In the genomic region with DNA sequence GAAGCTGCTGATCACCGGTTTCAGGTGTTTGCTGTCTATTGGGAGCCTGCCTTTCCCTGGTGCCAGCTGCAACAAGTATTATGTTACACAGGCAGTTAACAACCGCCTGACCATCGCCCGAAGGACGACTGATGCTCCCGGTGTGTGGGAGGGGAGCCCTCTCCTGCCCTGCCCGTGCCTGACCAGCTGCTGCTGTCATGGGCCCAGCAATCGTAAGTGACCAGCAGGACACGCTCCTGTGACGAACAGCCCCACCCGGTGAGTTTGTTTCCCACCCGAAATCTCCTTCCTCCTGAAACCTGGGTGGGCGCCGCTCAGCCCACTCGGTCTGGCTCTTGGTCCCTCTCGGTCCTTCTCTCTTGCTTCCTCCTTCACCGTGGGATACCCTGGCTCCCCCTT, we compare ENCODE assay signal across 22 cellular contexts. TPM values are rescaled to one million over a fixed set of nuclear protein-coding genes. Genes with fewer than 3 reads are reported as not detected.
A peak's percentile ranks its signal among the peaks of the same experiment; 100 is the strongest.
DNase-seq lines count a peak whose midpoint lies in the region; ATAC-seq and TF ChIP-seq lines count a peak whose summit lies in the region.
"Had no signal": no experiment of that assay in that cellular context is flagged by ENCODE, and none has a peak within 500 bp of the region (broad histone marks: within the 10 kb centered on the region; RNA-seq: fewer than 3 reads in every experiment).

No MANE protein-coding gene starts in this region.

- intact Hi-C loops in naive thymus-derived CD4-positive, alpha-beta T cell (cut with micrococcal nuclease), result no loop called here

- CTCF ChIA-PET in naive thymus-derived CD4-positive, alpha-beta T cell (lab: Charles Lee), result no interaction called here

- peaks cover 1 to 13% of the 10 kb centered on the region in 2 donors for H3K4me1 Mint-ChIP-seq in stimulated activated naive B cell treated with anti-CD40 and anti-IgM and Interleukin-4, amounts not matched to agents 10 μg/mL and 1 μg/mL and 100 μg/mL, for 72 hours
- peaks cover 0 to 12% (median 3%) of the 10 kb centered on the region in 7 donors for H3K4me1 Mint-ChIP-seq in naive thymus-derived CD4-positive, alpha-beta T cell

- H3K27ac ChIP-seq in foreskin keratinocyte, result no peak overlapping the region
- H3K27ac ChIP-seq in naive thymus-derived CD4-positive, alpha-beta T cell (ENCODE audit: low read depth, low read length), result no peak overlapping the region
- H3K27ac ChIP-seq: GM23248, neural progenitor cell had no signal

- H3K4me1 ChIP-seq in foreskin keratinocyte, result peaks cover 1% of the 10 kb centered on the region
- no peaks in the 10 kb centered on the region for H3K4me1 ChIP-seq in naive thymus-derived CD4-positive, alpha-beta T cell (ENCODE audit: control insufficient read depth in 2 of 2, insufficient read depth in 2 of 2, low read length in 2 of 2)
- H3K4me1 ChIP-seq: BE2C had no signal

- ATAC-seq in foreskin keratinocyte (peak; percentile 8), HG03571 (IDR thresholded peaks at IDR 0.05; ENCODE audit: unreplicated experiment) (no peak)
- ATAC-seq in stimulated activated naive B cell treated with anti-CD40 and anti-IgM and Interleukin-4, amounts not matched to agents 10 μg/mL and 1 μg/mL and 100 μg/mL, for 72 hours (replicated peaks), result no peak
- ATAC-seq in naive thymus-derived CD4-positive, alpha-beta T cell, result no peak

- POLR2A ChIA-PET in naive thymus-derived CD4-positive, alpha-beta T cell (lab: Charles Lee), result no interaction called here

- no peaks in the 10 kb centered on the region for H3K9me3 Mint-ChIP-seq in stimulated activated naive B cell treated with anti-CD40 and anti-IgM and Interleukin-4, amounts not matched to agents 10 μg/mL and 1 μg/mL and 100 μg/mL, for 72 hours
- peaks cover 0 to 2% (median 0%) of the 10 kb centered on the region in 11 donors for H3K9me3 Mint-ChIP-seq in naive thymus-derived CD4-positive, alpha-beta T cell
- H3K9me3 Mint-ChIP-seq: activated T-helper 1 cell treated with anti-CD3 and anti-CD28 coated beads, Interleukin-12 subunit alpha, Interleukin-12 subunit beta, Interleukin-2, Interleukin-4 antibody, amounts not matched to agents 30 ng/mL and 10 ng/mL and 1 ng/mL, durations not matched to agents 14 hours and 24 hours and 36 hours; dendritic cell treated with granulocyte-macrophage colony-stimulating factor and Interleukin-4, amounts not matched to agents 40 ng/mL and 50 ng/mL, for 4 days; neural progenitor cell had no signal

- no peak overlapping the region for H3K4me3 Mint-ChIP-seq in stimulated activated naive B cell treated with anti-CD40 and anti-IgM and Interleukin-4, amounts not matched to agents 10 μg/mL and 1 μg/mL and 100 μg/mL, for 72 hours
- H3K4me3 Mint-ChIP-seq in naive thymus-derived CD4-positive, alpha-beta T cell, result no peak overlapping the region
- H3K4me3 Mint-ChIP-seq: activated T-helper 1 cell treated with anti-CD3 and anti-CD28 coated beads, Interleukin-12 subunit alpha, Interleukin-12 subunit beta, Interleukin-2, Interleukin-4 antibody, amounts not matched to agents 30 ng/mL and 10 ng/mL and 1 ng/mL, durations not matched to agents 14 hours and 24 hours and 36 hours; dendritic cell treated with granulocyte-macrophage colony-stimulating factor and Interleukin-4, amounts not matched to agents 40 ng/mL and 50 ng/mL, for 4 days; neural progenitor cell had no signal

- peaks cover 52 to 60% of the 10 kb centered on the region in 2 donors for H3K27me3 Mint-ChIP-seq in stimulated activated naive B cell treated with anti-CD40 and anti-IgM and Interleukin-4, amounts not matched to agents 10 μg/mL and 1 μg/mL and 100 μg/mL, for 72 hours
- H3K27me3 Mint-ChIP-seq in naive thymus-derived CD4-positive, alpha-beta T cell, result peaks cover 30 to 53% (median 34%) of the 10 kb centered on the region in 5 donors

- H3K4me3 ChIP-seq in naive thymus-derived CD4-positive, alpha-beta T cell (ENCODE audit: low read length), result no peak overlapping the region
- H3K4me3 ChIP-seq: GM23248, neural progenitor cell had no signal

- no peaks in the 10 kb centered on the region for H3K9me3 ChIP-seq in naive thymus-derived CD4-positive, alpha-beta T cell (ENCODE audit: control insufficient read depth in 2 of 3, low read length in 3 of 3)
- H3K9me3 ChIP-seq: BE2C had no signal

- peaks cover 0 to 1% of the 10 kb centered on the region in 2 donors for H3K36me3 Mint-ChIP-seq in stimulated activated naive B cell treated with anti-CD40 and anti-IgM and Interleukin-4, amounts not matched to agents 10 μg/mL and 1 μg/mL and 100 μg/mL, for 72 hours
- H3K36me3 Mint-ChIP-seq in naive thymus-derived CD4-positive, alpha-beta T cell, result no peaks in the 10 kb centered on the region
- H3K36me3 Mint-ChIP-seq: neural progenitor cell had no signal

- no peak for TF ChIP-seq CTCF in foreskin keratinocyte (conservative IDR thresholded peaks at IDR 0.05)

- H3K36me3 ChIP-seq in naive thymus-derived CD4-positive, alpha-beta T cell (ENCODE audit: control insufficient read depth in 2 of 3, insufficient read depth in 3 of 3, low read length in 3 of 3), result no peaks in the 10 kb centered on the region
- H3K36me3 ChIP-seq: BE2C, neural progenitor cell had no signal

- H3K27ac Mint-ChIP-seq in stimulated activated naive B cell treated with anti-CD40 and anti-IgM and Interleukin-4, amounts not matched to agents 10 μg/mL and 1 μg/mL and 100 μg/mL, for 72 hours, result peak overlapping the region; percentile 65
- no peak overlapping the region for H3K27ac Mint-ChIP-seq in naive thymus-derived CD4-positive, alpha-beta T cell
- H3K27ac Mint-ChIP-seq: activated T-helper 1 cell treated with anti-CD3 and anti-CD28 coated beads, Interleukin-12 subunit alpha, Interleukin-12 subunit beta, Interleukin-2, Interleukin-4 antibody, amounts not matched to agents 30 ng/mL and 10 ng/mL and 1 ng/mL, durations not matched to agents 14 hours and 24 hours and 36 hours; dendritic cell treated with granulocyte-macrophage colony-stimulating factor and Interleukin-4, amounts not matched to agents 40 ng/mL and 50 ng/mL, for 4 days; neural progenitor cell had no signal

- DNase-seq in NCI-H2029 (lab: John Stamatoyannopoulos, UW), result peak; percentile 74
- no peak for DNase-seq in NCI-H2029 treated with DMSO at 0.1 percent for 48 hours (lab: John Stamatoyannopoulos, UW)
- peak; percentile 65 for DNase-seq in NCI-H345 (lab: John Stamatoyannopoulos, UW)
- no peak for DNase-seq in foreskin keratinocyte
- DNase-seq in stimulated activated naive B cell treated with anti-CD40 and anti-IgM and Interleukin-4, amounts not matched to agents 10 μg/mL and 1 μg/mL and 100 μg/mL, for 72 hours, result no peak
- no peak for DNase-seq in naive thymus-derived CD4-positive, alpha-beta T cell
- no peak for DNase-seq in GM19240 (ENCODE audit: insufficient read length, low spot score)
- DNase-seq: 8988T; BE2C; GM23248; hippocampal formation; islet precursor cell; mesenchymal stem cell; Right ventricle myocardium superior; stimulated activated CD4-positive, alpha-beta T cell treated with anti-CD3 and anti-CD28 coated beads, Interleukin-12 subunit alpha, Interleukin-12 subunit beta, amount 100 ng/mL, for 4 hours had no signal

- peaks cover 62% of the 10 kb centered on the region for H3K27me3 ChIP-seq in foreskin keratinocyte
- no peaks in the 10 kb centered on the region for H3K27me3 ChIP-seq in naive thymus-derived CD4-positive, alpha-beta T cell (ENCODE audit: control insufficient read depth in 2 of 2, insufficient read depth in 2 of 2, low read length in 2 of 2)

RNA-seq across cellular contexts. Expression of a gene that starts 17.9 kb away (rescaled TPM):
- total RNA-seq in foreskin keratinocyte, result 76.7 and 101 TPM in 2 replicates
- polyA plus RNA-seq in foreskin keratinocyte, result 155 and 172 TPM in 2 replicates
- 100 to 1,000 TPM; 159 to 277 (median 203) TPM for total RNA-seq in naive thymus-derived CD4-positive, alpha-beta T cell
- polyA plus RNA-seq in naive thymus-derived CD4-positive, alpha-beta T cell, result 10 to 100 TPM; 67.2 to 78.9 TPM

RNA-seq across cellular contexts. Expression of a gene that starts 35.7 kb away (rescaled TPM):
- total RNA-seq in foreskin keratinocyte, result not detected in 2 replicates
- polyA plus RNA-seq in foreskin keratinocyte, result not detected in 2 replicates
- total RNA-seq in naive thymus-derived CD4-positive, alpha-beta T cell, result not detected
- not detected for polyA plus RNA-seq in naive thymus-derived CD4-positive, alpha-beta T cell
- total RNA-seq: activated CD8-positive, alpha-beta memory T cell treated with anti-CD3 and anti-CD28 coated beads for 36 hours; activated T-helper 1 cell treated with anti-CD3 and anti-CD28 coated beads, Interleukin-12 subunit alpha, Interleukin-12 subunit beta, Interleukin-2, Interleukin-4 antibody, amounts not matched to agents 30 ng/mL and 10 ng/mL and 1 ng/mL, durations not matched to agents 14 hours and 24 hours and 36 hours; endothelial cell of umbilical vein; GM23248; M059J had no signal
- polyA plus RNA-seq: endothelial cell of umbilical vein, GM23248 had no signal

RNA-seq across cellular contexts. Expression of a gene that starts 41.9 kb away (rescaled TPM):
- 0.07 and 0.27 TPM in 2 replicates for total RNA-seq in foreskin keratinocyte
- 0.04 and 0.08 TPM in 2 replicates for polyA plus RNA-seq in foreskin keratinocyte
- total RNA-seq in naive thymus-derived CD4-positive, alpha-beta T cell, result 1 to 10 TPM in 3 of 5 experiments, under 1 TPM in 2; 0.49 to 7.5 (median 1.1) TPM
- 1 to 10 TPM in 1 of 2 donors, under 1 TPM in 1; 0.20 to 1.3 TPM for polyA plus RNA-seq in naive thymus-derived CD4-positive, alpha-beta T cell

RNA-seq across cellular contexts. Expression of a gene that starts 51.1 kb away (rescaled TPM):
- not detected in 2 replicates for total RNA-seq in foreskin keratinocyte
- polyA plus RNA-seq in foreskin keratinocyte, result not detected in 2 replicates
- total RNA-seq in naive thymus-derived CD4-positive, alpha-beta T cell, result 10 to 100 TPM in 1 of 5 experiments, 1 to 10 TPM in 1, not detected in 3; 3.2 to 10.2 TPM
- polyA plus RNA-seq in naive thymus-derived CD4-positive, alpha-beta T cell, result not detected
- total RNA-seq: activated CD8-positive, alpha-beta memory T cell treated with anti-CD3 and anti-CD28 coated beads for 36 hours; activated T-helper 1 cell treated with anti-CD3 and anti-CD28 coated beads, Interleukin-12 subunit alpha, Interleukin-12 subunit beta, Interleukin-2, Interleukin-4 antibody, amounts not matched to agents 30 ng/mL and 10 ng/mL and 1 ng/mL, durations not matched to agents 14 hours and 24 hours and 36 hours; endothelial cell of umbilical vein; GM23248; M059J had no signal
- polyA plus RNA-seq: endothelial cell of umbilical vein, GM23248 had no signal

Comparison
In these comparisons a context has a peak if more than half of its experiments do, and no peak if none do; other contexts are left out.
1. DNase-seq: peak in NCI-H2029 (single experiment) and NCI-H345 (single experiment); none in NCI-H2029 treated with DMSO at 0.1 percent for 48 hours (single experiment), foreskin keratinocyte (0 of 2), stimulated activated naive B cell treated with anti-CD40 and anti-IgM and Interleukin-4, amounts not matched to agents 10 μg/mL and 1 μg/mL and 100 μg/mL, for 72 hours (single experiment), naive thymus-derived CD4-positive, alpha-beta T cell (0 of 9) and GM19240 (single experiment).